Comparison of ENCODE assay signal across 31 cellular contexts in the genomic region with DNA sequence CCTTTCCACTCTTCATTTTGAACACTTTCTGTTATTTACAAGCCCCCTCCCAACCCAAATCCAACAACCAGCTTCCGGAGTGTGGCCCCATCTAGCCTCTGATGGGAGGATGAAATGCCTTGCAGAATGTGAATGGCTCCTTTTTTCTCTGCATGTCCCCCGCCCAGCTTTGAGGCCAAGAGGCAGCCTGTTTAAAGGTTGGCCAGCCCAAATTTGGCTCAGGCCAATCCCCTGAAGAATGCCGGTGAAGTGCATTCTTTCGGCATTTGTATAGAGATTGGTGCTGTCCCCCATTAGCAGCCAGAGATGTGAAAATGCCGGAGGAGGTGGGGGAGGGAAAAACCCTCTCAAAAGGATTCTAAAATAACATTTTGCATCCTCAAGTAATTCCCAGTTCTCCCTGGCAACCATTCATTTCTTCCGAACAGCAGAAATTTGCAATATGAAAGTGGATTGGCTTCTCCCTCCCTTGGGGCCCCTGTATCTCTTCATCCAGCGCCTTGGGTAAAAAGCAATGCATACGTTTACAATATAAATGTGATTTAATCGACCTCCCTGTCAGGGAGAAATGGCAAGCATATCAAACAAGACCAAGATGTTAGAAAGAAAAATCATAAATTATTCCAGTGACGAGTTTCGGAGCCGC.
DNase-seq lines count a peak whose midpoint lies in the region; ATAC-seq and TF ChIP-seq lines count a peak whose summit lies in the region.
"Had no signal": no experiment of that assay in that cellular context is flagged by ENCODE, and none has a peak within 500 bp of the region (broad histone marks: within the 10 kb centered on the region; RNA-seq: fewer than 3 reads in every experiment).

No MANE protein-coding gene starts in this region.

- H3K4ac ChIP-seq in H9 (ENCODE audit: low read depth, low read length): no peak overlapping the region
- H3K4ac ChIP-seq in neuronal stem cell (ENCODE audit: low read length): no peak overlapping the region

- no peaks in the 10 kb centered on the region for H3K27me3 ChIP-seq in H9 (ENCODE audit: insufficient read depth, low read length)
- peaks cover 0 to 3% (median 0%) of the 10 kb centered on the region in 3 experiments for H3K27me3 ChIP-seq in neuronal stem cell (ENCODE audit: control insufficient read depth in 3 of 3, insufficient read depth in 3 of 3, low read depth in 1 of 3, low read length in 3 of 3)
- H3K27me3 ChIP-seq: right atrium auricular region, stomach had no signal

- no peak overlapping the region for H3K14ac ChIP-seq in H9 (ENCODE audit: insufficient read depth, low read length)
- H3K14ac ChIP-seq in neuronal stem cell (ENCODE audit: low read length): no peak overlapping the region

- H3K79me1 ChIP-seq in H9 (ENCODE audit: insufficient read depth, low read depth, low read length, poor library complexity, severe bottlenecking) (no peaks in the 10 kb centered on the region), neuronal stem cell (ENCODE audit: low read depth, low read length) (no peaks in the 10 kb centered on the region)

- H2AFZ ChIP-seq in H9 (ENCODE audit: low read length): no peak overlapping the region
- peak overlapping the region; percentile 53 for H2AFZ ChIP-seq in neuronal stem cell (ENCODE audit: low read length)

- no peaks in the 10 kb centered on the region for H3K36me3 ChIP-seq in neuronal stem cell (replicated peaks in 1 of 2; ENCODE audit: control insufficient read depth in 2 of 2, insufficient read depth in 2 of 2, low read length in 2 of 2)
- H3K36me3 ChIP-seq: lower lobe of right lung, right atrium auricular region, stomach had no signal

- H3K9ac ChIP-seq in H9 (ENCODE audit: extremely low read depth, insufficient read length, low read length) (no peak overlapping the region), neuronal stem cell (ENCODE audit: low read depth, low read length, poor library complexity) (no peak overlapping the region)

- no peak overlapping the region for H2BK12ac ChIP-seq in H9 (ENCODE audit: insufficient read length, low read depth, low read length)
- H2BK12ac ChIP-seq in neuronal stem cell (ENCODE audit: low read length): no peak overlapping the region

- H4K8ac ChIP-seq in H9 (replicated peaks; ENCODE audit: insufficient read length, low read depth, low read length) (no peak overlapping the region), neuronal stem cell (ENCODE audit: low read depth, low read length) (no peak overlapping the region)

- H3K4me2 ChIP-seq in H9 (ENCODE audit: insufficient read depth, insufficient read length, low read length) (no peak overlapping the region), neuronal stem cell (ENCODE audit: insufficient read depth, low read length, poor library complexity, severe bottlenecking) (peak overlapping the region; percentile 19)

- no peak for ATAC-seq in HG02588 (IDR thresholded peaks at IDR 0.05; ENCODE audit: unreplicated experiment)
- ATAC-seq: activated CD8-positive, alpha-beta T cell treated with anti-CD3 and anti-CD28 coated beads, Interleukin-2, amount 10 ng/mL, durations not matched to agents 7 days and 5 days; lower lobe of right lung; mucosa of descending colon had no signal

- H2BK20ac ChIP-seq in H9 (ENCODE audit: low read depth, low read length, poor library complexity, severe bottlenecking): no peak overlapping the region

- H3K18ac ChIP-seq in H9 (ENCODE audit: insufficient read length, low read depth, low read length) (no peak overlapping the region), neuronal stem cell (ENCODE audit: low read length) (no peak overlapping the region)

- H3K4me1 ChIP-seq in H9 (ENCODE audit: insufficient read depth, low read length): peaks cover 2% of the 10 kb centered on the region; the same call in 1 of the 2 replicates
- peaks cover 14 to 42% of the 10 kb centered on the region in 2 donors for H3K4me1 ChIP-seq in neuronal stem cell (ENCODE audit: control insufficient read depth in 2 of 2, insufficient read depth in 1 of 2, low read depth in 1 of 2, low read length in 2 of 2)
- H3K4me1 ChIP-seq: lower lobe of right lung, right atrium auricular region had no signal

- CTCF ChIA-PET in activated naive CD4-positive, alpha-beta T cell treated with anti-CD3 and anti-CD28 coated beads for 36 hours (lab: Charles Lee): no interaction called here

- H3K36me3 Mint-ChIP-seq in H9 (ENCODE audit: insufficient read depth in 1 of 3, low read depth in 3 of 3): no peaks in the 10 kb centered on the region
- H3K36me3 Mint-ChIP-seq in activated naive CD4-positive, alpha-beta T cell treated with anti-CD3 and anti-CD28 coated beads for 36 hours (ENCODE audit: low read depth): no peaks in the 10 kb centered on the region
- H3K36me3 Mint-ChIP-seq: activated naive CD8-positive, alpha-beta T cell had no signal

- no peak overlapping the region for H2BK5ac ChIP-seq in H9 (ENCODE audit: insufficient read length, low read length)
- H2BK5ac ChIP-seq in neuronal stem cell (ENCODE audit: low read length): peak overlapping the region; percentile 83

- no peak overlapping the region for H3K27ac ChIP-seq in H9 (ENCODE audit: insufficient read length, low read depth, low read length)
- H3K27ac ChIP-seq in neuronal stem cell (replicated peaks; ENCODE audit: low read length): peak overlapping the region; percentile 93
- H3K27ac ChIP-seq: epithelial cell of prostate, lower lobe of right lung, right atrium auricular region, stomach, VCaP had no signal

- no peak overlapping the region for H3T11ph ChIP-seq in H9 (ENCODE audit: low read length)

- H2BK15ac ChIP-seq in H9 (ENCODE audit: low read depth, low read length) (no peak overlapping the region), neuronal stem cell (ENCODE audit: low read length) (no peak overlapping the region)

- peaks cover 12% of the 10 kb centered on the region for H3K27me3 Mint-ChIP-seq in H9 (ENCODE audit: low read depth)
- no peaks in the 10 kb centered on the region for H3K27me3 Mint-ChIP-seq in activated naive CD4-positive, alpha-beta T cell treated with anti-CD3 and anti-CD28 coated beads for 36 hours (ENCODE audit: low read depth)

- peaks cover 41 to 51% of the 10 kb centered on the region in 2 experiments for H3K4me1 Mint-ChIP-seq in H9
- peaks cover 6% of the 10 kb centered on the region for H3K4me1 Mint-ChIP-seq in activated naive CD4-positive, alpha-beta T cell treated with anti-CD3 and anti-CD28 coated beads for 36 hours (ENCODE audit: low read depth)

- WGBS in H9 (ENCODE audit: extremely low coverage, insufficient read length, low lambda C conversion rate): no CpG with 5 or more reads among the region's 12 CpGs
- no CpG with 5 or more reads among the region's 12 CpGs for WGBS in neuronal stem cell (ENCODE audit: extremely low coverage in 2 of 2, insufficient read length in 2 of 2, insufficient replicate concordance in 1 of 2), 2 donors

- H4K91ac ChIP-seq in H9 (ENCODE audit: insufficient read length, low read depth, low read length): no peak overlapping the region
- no peak overlapping the region for H4K91ac ChIP-seq in neuronal stem cell (ENCODE audit: low read depth, low read length, poor library complexity)

- no peaks in the 10 kb centered on the region for H3K79me2 ChIP-seq in H9 (ENCODE audit: insufficient read depth, low read length)

- H2BK120ac ChIP-seq in H9 (ENCODE audit: low read depth, low read length, poor library complexity, severe bottlenecking) (no peak overlapping the region), neuronal stem cell (ENCODE audit: low read depth, low read length) (peak overlapping the region; percentile 78)

- no peak overlapping the region for H3K56ac ChIP-seq in H9 (ENCODE audit: insufficient read length, low read depth, low read length)

- DNase-seq in H9: peak; percentile 58
- DNase-seq in ecto neural progenitor cell (ENCODE audit: low spot score): peak; percentile 79
- DNase-seq in iPS-NIHi7 (ENCODE audit: extremely low spot score): peak; percentile 80
- peak; percentile 78 for DNase-seq in neuronal stem cell (ENCODE audit: low spot score)
- DNase-seq in central memory CD4-positive, alpha-beta T cell: no peak
- DNase-seq in UCSD-AML1 (lab: John Stamatoyannopoulos, UW; ENCODE audit: unreplicated experiment): no peak
- no peak for DNase-seq in activated naive CD4-positive, alpha-beta T cell treated with anti-CD3 and anti-CD28 coated beads for 36 hours
- DNase-seq: activated CD4-positive, alpha-beta T cell treated with anti-CD3 and anti-CD28 coated beads for 4 hours; activated CD8-positive, alpha-beta T cell treated with anti-CD3 and anti-CD28 coated beads, Interleukin-2, amount 10 ng/mL, durations not matched to agents 7 days and 5 days; activated T-cell treated with anti-CD3 and anti-CD28 coated beads for 4 hours; CD4-positive, alpha-beta T cell; effector CD4-positive, alpha-beta T cell; EL; HFFc6; KBM-7; lower lobe of right lung; mucosa of descending colon; NCI-H1092; NCI-H1694; NCI-H446; NCI-H748 treated with DMSO at 0.1 percent for 48 hours; small intestine; stomach; SW 1271; T-helper 9 cell had no signal

- H4K5ac ChIP-seq in H9 (ENCODE audit: insufficient read length, low read depth, low read length): no peak overlapping the region

- H3K4me3 ChIP-seq in neuronal stem cell (ENCODE audit: low read length in 2 of 2): no peak overlapping the region
- H3K4me3 ChIP-seq: lower lobe of right lung, mucosa of descending colon, right atrium auricular region, stomach had no signal

- H3K27ac Mint-ChIP-seq in H9: peak overlapping the region; percentile 49 to 64 (median 56); a peak in 4 of 7 replicates
- H3K27ac Mint-ChIP-seq in activated naive CD4-positive, alpha-beta T cell treated with anti-CD3 and anti-CD28 coated beads for 36 hours: no peak overlapping the region
- H3K27ac Mint-ChIP-seq: activated CD8-positive, alpha-beta T cell treated with anti-CD3 and anti-CD28 coated beads, Interleukin-2, amount 10 ng/mL, durations not matched to agents 7 days and 5 days; activated naive CD8-positive, alpha-beta T cell; activated T-helper 2 cell treated with anti-CD3 and anti-CD28 coated beads, Interferon-gamma antibody, Interleukin-2, Interleukin-4, amounts not matched to agents 10 μg/mL and 5 μg/mL and 100 μg/mL, durations not matched to agents 14 hours and 24 hours and 36 hours; CD4-positive, alpha-beta T cell; HFFc6 had no signal

- H3K23me2 ChIP-seq in H9 (ENCODE audit: insufficient read length, low read depth, low read length, poor library complexity, severe bottlenecking): no peaks in the 10 kb centered on the region

- H3K9me3 ChIP-seq in H9 (ENCODE audit: control insufficient read depth, low read depth, low read length) (no peaks in the 10 kb centered on the region), neuronal stem cell (replicated peaks in 1 of 2; ENCODE audit: control insufficient read depth in 2 of 2, insufficient read depth in 1 of 2, low read depth in 1 of 2, low read length in 2 of 2) (no peaks in the 10 kb centered on the region)
- H3K9me3 ChIP-seq: lower lobe of right lung, mucosa of descending colon, right atrium auricular region, stomach had no signal

- intact Hi-C loops in activated naive CD4-positive, alpha-beta T cell treated with anti-CD3 and anti-CD28 coated beads for 36 hours (cut with micrococcal nuclease): no loop called here

- no peak for TF ChIP-seq CTCF in H9 (conservative IDR thresholded peaks at IDR 0.05)

- H3K23ac ChIP-seq in H9 (ENCODE audit: insufficient read length, low read depth, low read length): no peak overlapping the region
- no peak overlapping the region for H3K23ac ChIP-seq in neuronal stem cell (ENCODE audit: low read depth, low read length, poor library complexity)

- no peaks in the 10 kb centered on the region; a peak in 1 of 5 replicates for H3K9me3 Mint-ChIP-seq in H9
- H3K9me3 Mint-ChIP-seq in activated naive CD4-positive, alpha-beta T cell treated with anti-CD3 and anti-CD28 coated beads for 36 hours: no peaks in the 10 kb centered on the region
- H3K9me3 Mint-ChIP-seq: activated T-helper 2 cell treated with anti-CD3 and anti-CD28 coated beads, Interferon-gamma antibody, Interleukin-2, Interleukin-4, amounts not matched to agents 10 μg/mL and 5 μg/mL and 100 μg/mL, durations not matched to agents 14 hours and 24 hours and 36 hours; CD4-positive, alpha-beta T cell; HFFc6 had no signal

- H4K20me1 ChIP-seq in H9 (ENCODE audit: control insufficient read depth, insufficient read depth, insufficient read length): no peaks in the 10 kb centered on the region

- H3K4me3 Mint-ChIP-seq in H9: no peak overlapping the region
- no peak overlapping the region for H3K4me3 Mint-ChIP-seq in activated naive CD4-positive, alpha-beta T cell treated with anti-CD3 and anti-CD28 coated beads for 36 hours
- H3K4me3 Mint-ChIP-seq: activated CD8-positive, alpha-beta T cell treated with anti-CD3 and anti-CD28 coated beads, Interleukin-2, amount 10 ng/mL, durations not matched to agents 7 days and 5 days; activated naive CD8-positive, alpha-beta T cell; CD4-positive, alpha-beta T cell; HFFc6 had no signal

- H2AK5ac ChIP-seq in H9 (ENCODE audit: insufficient read length, low read length) (no peak overlapping the region), neuronal stem cell (ENCODE audit: low read depth, low read length) (no peak overlapping the region)

Comparison
In these comparisons a context has a peak if more than half of its experiments do, and no peak if none do; other contexts are left out.
1. DNase-seq: peak in H9 (single experiment), ecto neural progenitor cell (single experiment), iPS-NIHi7 (single experiment) and neuronal stem cell (single experiment); none in central memory CD4-positive, alpha-beta T cell (single experiment), UCSD-AML1 (single experiment) and activated naive CD4-positive, alpha-beta T cell treated with anti-CD3 and anti-CD28 coated beads for 36 hours (single experiment).